16 cellular contexts compared by ENCODE assay signal in genomic region chr5:174610968-174611367, GRCh38.
DNase-seq lines count a peak whose midpoint lies in the region; ATAC-seq, FAIRE-seq and TF ChIP-seq lines count a peak whose summit lies in the region.
"Had no signal": no experiment of that assay in that cellular context is flagged by ENCODE, and none has a peak within 500 bp of the region (broad histone marks: within the 10 kb centered on the region; RNA-seq: fewer than 3 reads in every experiment).

No MANE protein-coding gene starts in this region.

- H3K9ac ChIP-seq in fibroblast of lung (ENCODE audit: insufficient read depth, low read length) (no peak overlapping the region), neural progenitor cell (no peak overlapping the region)

- H3K27me3 ChIP-seq in fibroblast of lung (ENCODE audit: control insufficient read depth, insufficient read depth, low read length) = no peaks in the 10 kb centered on the region
- H3K27me3 ChIP-seq in neural progenitor cell = no peaks in the 10 kb centered on the region

- H2AFZ ChIP-seq in fibroblast of lung (ENCODE audit: low read length) (no peak overlapping the region), neural progenitor cell (replicated peaks) (peak overlapping the region; percentile 26)

- H3K36me3 ChIP-seq in fibroblast of lung (ENCODE audit: control insufficient read depth, insufficient read depth, low read length) (no peaks in the 10 kb centered on the region), neural progenitor cell (no peaks in the 10 kb centered on the region)
- H3K36me3 ChIP-seq: heart right ventricle, spleen, thoracic aorta had no signal

- H4K20me1 ChIP-seq in fibroblast of lung (ENCODE audit: control insufficient read depth, extremely low read depth, insufficient read depth, low read length) = no peaks in the 10 kb centered on the region
- H4K20me1 ChIP-seq in neural progenitor cell (ENCODE audit: low read depth) = no peaks in the 10 kb centered on the region

- no peak overlapping the region for H3K27ac Mint-ChIP-seq in neural progenitor cell
- no peak overlapping the region for H3K27ac Mint-ChIP-seq in activated CD8-positive, alpha-beta memory T cell treated with anti-CD3 and anti-CD28 coated beads, Interleukin-2, amount 10 ng/mL, durations not matched to agents 7 days and 5 days

- ATAC-seq in GM18517 (IDR thresholded peaks at IDR 0.05; ENCODE audit: unreplicated experiment) (no peak), GM21737 (IDR thresholded peaks at IDR 0.05; ENCODE audit: unreplicated experiment) (no peak)
- no peak for ATAC-seq in activated CD8-positive, alpha-beta memory T cell treated with anti-CD3 and anti-CD28 coated beads, Interleukin-2, amount 10 ng/mL, durations not matched to agents 7 days and 5 days
- ATAC-seq: left ventricle myocardium superior had no signal

- H3K4me3 ChIP-seq in AG09309 (ENCODE audit: control insufficient read depth, low read depth, low read length) (no peak overlapping the region), fibroblast of lung (replicated peaks in 1 of 4; ENCODE audit: control extremely low read depth in 1 of 4, insufficient read depth in 1 of 4, low read depth in 3 of 4, low read length in 4 of 4) (no peak overlapping the region), neural progenitor cell (no peak overlapping the region)
- H3K4me3 ChIP-seq: heart right ventricle, spleen, thoracic aorta had no signal

- no peak overlapping the region for H3K4me3 Mint-ChIP-seq in neural progenitor cell
- no peak overlapping the region for H3K4me3 Mint-ChIP-seq in activated CD8-positive, alpha-beta memory T cell treated with anti-CD3 and anti-CD28 coated beads, Interleukin-2, amount 10 ng/mL, durations not matched to agents 7 days and 5 days

- H3K27me3 Mint-ChIP-seq in neural progenitor cell (ENCODE audit: insufficient read depth, low read depth) = peaks cover 5% of the 10 kb centered on the region
- no peaks in the 10 kb centered on the region for H3K27me3 Mint-ChIP-seq in activated CD8-positive, alpha-beta memory T cell treated with anti-CD3 and anti-CD28 coated beads, Interleukin-2, amount 10 ng/mL, durations not matched to agents 7 days and 5 days

- peak; percentile 27 for DNase-seq in AG09309 (ENCODE audit: low read depth)
- DNase-seq in M059J (ENCODE audit: low read depth) = peak; percentile 56
- DNase-seq in fibroblast of lung (ENCODE audit: low read depth in 2 of 2) = peak; percentile 63 to 81
- no peak for DNase-seq in neural progenitor cell (ENCODE audit: low spot score)
- DNase-seq in activated CD8-positive, alpha-beta memory T cell treated with anti-CD3 and anti-CD28 coated beads, Interleukin-2, amount 10 ng/mL, durations not matched to agents 7 days and 5 days = no peak
- no peak for DNase-seq in H54 (ENCODE audit: insufficient read length, low spot score)
- DNase-seq: activated CD4-positive, alpha-beta T cell treated with anti-CD3 and anti-CD28 coated beads, Interleukin-2, amount 50 U/mL, for 1 hour; DMS153; heart right ventricle; left ventricle myocardium superior; NCI-H1694 treated with DMSO at 0.1 percent for 48 hours; spleen; T1000 had no signal

- TF ChIP-seq CTCF in AG09309 (IDR thresholded peaks at IDR 0.05; ENCODE audit: control insufficient read depth, insufficient read depth, low read depth, low read length, missing control alignments) (no peak), fibroblast of lung (conservative IDR thresholded peaks at IDR 0.05 in 1 of 2, IDR thresholded peaks at IDR 0.05 in 1 of 2; ENCODE audit: low read depth in 1 of 2, low read length in 2 of 2) (no peak), neural progenitor cell (IDR thresholded peaks at IDR 0.05) (no peak)

- H3K79me2 ChIP-seq in fibroblast of lung (ENCODE audit: control insufficient read depth, insufficient read depth, low read length) (no peaks in the 10 kb centered on the region), neural progenitor cell (ENCODE audit: low read depth) (no peaks in the 10 kb centered on the region)

- H3F3A ChIP-seq in neural progenitor cell (ENCODE audit: low read depth) = peaks cover 7% of the 10 kb centered on the region

- H3K9me3 ChIP-seq in fibroblast of lung (ENCODE audit: control insufficient read depth, insufficient read depth, low read depth, low read length) = no peaks in the 10 kb centered on the region
- H3K9me3 ChIP-seq in neural progenitor cell (ENCODE audit: low read depth) = no peaks in the 10 kb centered on the region
- H3K9me3 ChIP-seq: spleen, thoracic aorta had no signal

- H3K36me3 Mint-ChIP-seq in neural progenitor cell = no peaks in the 10 kb centered on the region
- H3K36me3 Mint-ChIP-seq in activated CD8-positive, alpha-beta memory T cell treated with anti-CD3 and anti-CD28 coated beads, Interleukin-2, amount 10 ng/mL, durations not matched to agents 7 days and 5 days = no peaks in the 10 kb centered on the region

- H3K4me2 ChIP-seq in fibroblast of lung (ENCODE audit: extremely low read depth, insufficient read depth, low read length) (no peak overlapping the region), neural progenitor cell (no peak overlapping the region)

- H3K4me1 Mint-ChIP-seq in neural progenitor cell = peaks cover 5% of the 10 kb centered on the region
- H3K4me1 Mint-ChIP-seq in activated CD8-positive, alpha-beta memory T cell treated with anti-CD3 and anti-CD28 coated beads, Interleukin-2, amount 10 ng/mL, durations not matched to agents 7 days and 5 days = no peaks in the 10 kb centered on the region

- TF ChIP-seq POLR2A in H54 (IDR thresholded peaks at IDR 0.05; ENCODE audit: low read depth, low read length) = no peak

- FAIRE-seq in H54 (lab: Jason Lieb, UNC) = no peak

- CTCF ChIA-PET in activated CD8-positive, alpha-beta memory T cell treated with anti-CD3 and anti-CD28 coated beads, Interleukin-2, amount 10 ng/mL, durations not matched to agents 7 days and 5 days (lab: Charles Lee) = no interaction called here

- H3K27ac ChIP-seq in fibroblast of lung (ENCODE audit: insufficient read depth, low read length) (no peak overlapping the region), neural progenitor cell (no peak overlapping the region)
- H3K27ac ChIP-seq: heart right ventricle, spleen, thoracic aorta had no signal

- H3K4me1 ChIP-seq in fibroblast of lung (ENCODE audit: control insufficient read depth, extremely low read depth, insufficient read depth, low read length) (no peaks in the 10 kb centered on the region), neural progenitor cell (peaks cover 4% of the 10 kb centered on the region)
- H3K4me1 ChIP-seq: heart right ventricle had no signal

- H3K9me3 Mint-ChIP-seq in neural progenitor cell = peaks cover 2% of the 10 kb centered on the region
- peaks cover 3% of the 10 kb centered on the region for H3K9me3 Mint-ChIP-seq in activated CD8-positive, alpha-beta memory T cell treated with anti-CD3 and anti-CD28 coated beads, Interleukin-2, amount 10 ng/mL, durations not matched to agents 7 days and 5 days (ENCODE audit: low read depth)

Comparison
In these comparisons a context has a peak if more than half of its experiments do, and no peak if none do; other contexts are left out.
1. DNase-seq: peak in AG09309 (single experiment), M059J (single experiment) and fibroblast of lung (2 of 2); none in neural progenitor cell (single experiment), activated CD8-positive, alpha-beta memory T cell treated with anti-CD3 and anti-CD28 coated beads, Interleukin-2, amount 10 ng/mL, durations not matched to agents 7 days and 5 days (single experiment) and H54 (single experiment).